ENCODE assay signal across 22 cellular contexts in genomic region chr1:64537942-64538341, GRCh38.
DNase-seq lines count a peak whose midpoint lies in the region; ATAC-seq, FAIRE-seq and TF ChIP-seq lines count a peak whose summit lies in the region.
"Had no signal": no experiment of that assay in that cellular context is flagged by ENCODE, and none has a peak within 500 bp of the region (broad histone marks: within the 10 kb centered on the region; RNA-seq: fewer than 3 reads in every experiment).

No MANE protein-coding gene starts in this region.

- no peaks in the 10 kb centered on the region for H3K9me3 ChIP-seq in A673 (ENCODE audit: low read depth, low read length, poor library complexity, severe bottlenecking)
- no peaks in the 10 kb centered on the region for H3K9me3 ChIP-seq in kidney (ENCODE audit: control insufficient read depth in 1 of 2, low read length in 2 of 2)
- H3K9me3 ChIP-seq: transverse colon had no signal

- H3K4me1 ChIP-seq in A673 (ENCODE audit: insufficient read depth, low read length, poor library complexity, severe bottlenecking), result peaks cover 59% of the 10 kb centered on the region
- peaks cover 14 to 26% of the 10 kb centered on the region in 2 donors for H3K4me1 ChIP-seq in kidney (ENCODE audit: control insufficient read depth in 1 of 2, insufficient read depth in 1 of 2, low read depth in 1 of 2, low read length in 2 of 2)

- POLR2A ChIA-PET in A673 (lab: Charles Lee; ENCODE audit: low non-redundant PET), result no interaction called here

- no peaks in the 10 kb centered on the region for H3K27me3 ChIP-seq in A673 (replicated peaks; ENCODE audit: insufficient read depth, low read depth, low read length, poor library complexity)
- H3K27me3 ChIP-seq: transverse colon had no signal

- peak; percentile 24 for DNase-seq in NCI-H1694 treated with DMSO at 0.1 percent for 48 hours (lab: John Stamatoyannopoulos, UW)
- DNase-seq in NCI-H1694 (lab: John Stamatoyannopoulos, UW), result no peak
- peak; percentile 87 for DNase-seq in A673 (ENCODE audit: low spot score)
- DNase-seq in NCI-H2171 treated with DMSO at 0.1 percent for 48 hours (lab: John Stamatoyannopoulos, UW), result peak; percentile 71
- DNase-seq in kidney, result no peak
- no peak for DNase-seq in islet precursor cell
- DNase-seq: 8988T, C1 segment of cervical spinal cord, DMS79 treated with DMSO at 0.1 percent for 48 hours, immature natural killer cell, IMR-90, MM.1S, natural killer cell, NCI-H2081 treated with DMSO at 0.1 percent for 48 hours, SIG-M5, T1000, transverse colon had no signal

- H3K36me3 ChIP-seq in A673 (ENCODE audit: insufficient read depth, low read length, poor library complexity, severe bottlenecking), result no peaks in the 10 kb centered on the region
- H3K36me3 ChIP-seq in kidney (ENCODE audit: control insufficient read depth in 1 of 2, insufficient read depth in 2 of 2, low read length in 2 of 2), result no peaks in the 10 kb centered on the region
- H3K36me3 ChIP-seq: transverse colon had no signal

- no peak for TF ChIP-seq CTCF in A673 (conservative IDR thresholded peaks at IDR 0.05; ENCODE audit: low read depth, low read length)
- TF ChIP-seq CTCF in kidney (IDR thresholded peaks at IDR 0.05; ENCODE audit: borderline replicate concordance, extremely low read depth, insufficient read depth), result no peak

- H3K9ac ChIP-seq in kidney (ENCODE audit: low read length in 2 of 2), result no peak overlapping the region

- intact Hi-C loops in A673 (cut with micrococcal nuclease; ENCODE audit: unreplicated experiment), result loop anchor here (5.0 kb wide), 2 partner anchors 66 to 256 kb away; partner anchors contain the start of gene CACHD1
- intact Hi-C loops in kidney (cut with DNase I), result no loop called here

- FAIRE-seq in kidney (lab: Jason Lieb, UNC), result peak; percentile 51
- FAIRE-seq: bronchial epithelial cell, GM18507 had no signal

- no TSS peak for BruUV-seq in A673 (replicated peaks; lab: Mats Ljungman, UMichigan)

- CTCF ChIA-PET in A673 (lab: Charles Lee), result no interaction called here

- peak overlapping the region; percentile 79 for H3K27ac ChIP-seq in A673 (ENCODE audit: low read depth, low read length, poor library complexity, severe bottlenecking)
- H3K27ac ChIP-seq in kidney (ENCODE audit: low read depth in 2 of 2, low read length in 2 of 2), result no peak overlapping the region

- peak overlapping the region; percentile 12 for H3K4me3 ChIP-seq in A673 (ENCODE audit: low read depth, low read length, poor library complexity, severe bottlenecking)
- no peak overlapping the region for H3K4me3 ChIP-seq in kidney (ENCODE audit: low read length in 2 of 2)
- H3K4me3 ChIP-seq: transverse colon had no signal

- no peak for ATAC-seq in HG03342 (IDR thresholded peaks at IDR 0.05; ENCODE audit: unreplicated experiment)
- no peak for ATAC-seq in HG02852 (IDR thresholded peaks at IDR 0.05; ENCODE audit: unreplicated experiment)
- ATAC-seq: natural killer cell; stimulated activated effector memory CD8-positive, alpha-beta T cell treated with anti-CD3 and anti-CD28 coated beads, Interleukin-12 subunit alpha, Interleukin-12 subunit beta, amount 100 ng/mL, for 72 hours had no signal

Comparison
In these comparisons a context has a peak if more than half of its experiments do, and no peak if none do; other contexts are left out.
1. DNase-seq: peak in NCI-H1694 treated with DMSO at 0.1 percent for 48 hours (single experiment), A673 (single experiment) and NCI-H2171 treated with DMSO at 0.1 percent for 48 hours (single experiment); none in NCI-H1694 (single experiment), kidney (single experiment) and islet precursor cell (single experiment).